ENCODE assay signal across 18 cellular contexts in genomic region chr20:50491168-50491567, GRCh38. TPM values are rescaled to one million over a fixed set of nuclear protein-coding genes. Genes with fewer than 3 reads are reported as not detected.
A peak's percentile ranks its signal among the peaks of the same experiment; 100 is the strongest.
DNase-seq lines count a peak whose midpoint lies in the region; ATAC-seq, FAIRE-seq and TF ChIP-seq lines count a peak whose summit lies in the region.
"Had no signal": no experiment of that assay in that cellular context is flagged by ENCODE, and none has a peak within 500 bp of the region (broad histone marks: within the 10 kb centered on the region; RNA-seq: fewer than 3 reads in every experiment).

No MANE protein-coding gene starts in this region.

- WGBS in liver: 62% methylated on average over 1 of the region's 1 CpG

- H3K36me3 ChIP-seq in endothelial cell of umbilical vein (ENCODE audit: control insufficient read depth in 2 of 2, extremely low read depth in 1 of 2, insufficient read depth in 2 of 2, low read length in 2 of 2): no peaks in the 10 kb centered on the region
- no peaks in the 10 kb centered on the region for H3K36me3 ChIP-seq in liver (ENCODE audit: control insufficient read depth in 4 of 4, insufficient read depth in 3 of 4, low read depth in 1 of 4, low read length in 3 of 4)
- H3K36me3 ChIP-seq: BLaER1 treated with 17β-estradiol and CSF1 and Interleukin-3, amounts not matched to agents 10 nM and 100 nM had no signal

- no peak overlapping the region for H3K27ac Mint-ChIP-seq in nephron progenitor cell
- H3K27ac Mint-ChIP-seq: CD4-positive, CD25-positive, alpha-beta regulatory T cell had no signal

- TF ChIP-seq RAD21 in liver (IDR thresholded peaks at IDR 0.05): no peak

- H3K9ac ChIP-seq in endothelial cell of umbilical vein (replicated peaks; ENCODE audit: extremely low read depth, insufficient read depth, low read length) (no peak overlapping the region), liver (ENCODE audit: low read depth in 1 of 2, low read length in 2 of 2) (no peak overlapping the region)
- H3K9ac ChIP-seq: BLaER1 treated with 17β-estradiol and CSF1 and Interleukin-3, amounts not matched to agents 10 nM and 100 nM had no signal

- CTCF ChIA-PET in endothelial cell of umbilical vein (lab: Charles Lee): interaction anchor here (0.7 to 1.7 kb wide), 5 partner anchors 22 to 79 kb away, joined by 3 to 4 read pairs (median 3); no protein-coding TSS in a partner anchor

- H3K79me2 ChIP-seq in endothelial cell of umbilical vein (ENCODE audit: control insufficient read depth, insufficient read depth, low read length): no peaks in the 10 kb centered on the region

- peak overlapping the region; percentile 43 for H3K4me2 ChIP-seq in endothelial cell of umbilical vein (ENCODE audit: insufficient read depth, low read length)

- H2AFZ ChIP-seq in endothelial cell of umbilical vein (ENCODE audit: low read depth, low read length): no peak overlapping the region

- POLR2A ChIA-PET in endothelial cell of umbilical vein (lab: Charles Lee): no interaction called here

- no peak overlapping the region for H3K27ac ChIP-seq in endothelial cell of umbilical vein (ENCODE audit: insufficient read depth, low read depth, low read length)
- H3K27ac ChIP-seq in liver (ENCODE audit: low read depth in 1 of 2, low read length in 2 of 2): no peak overlapping the region
- H3K27ac ChIP-seq: BLaER1 treated with 17β-estradiol and CSF1 and Interleukin-3, amounts not matched to agents 10 nM and 100 nM had no signal

- peaks cover under 1% of the 10 kb centered on the region for H3K9me3 Mint-ChIP-seq in nephron progenitor cell

- H3K4me3 Mint-ChIP-seq in nephron progenitor cell: no peak overlapping the region
- H3K4me3 Mint-ChIP-seq: CD4-positive, CD25-positive, alpha-beta regulatory T cell had no signal

- H3K27me3 ChIP-seq in endothelial cell of umbilical vein (ENCODE audit: control insufficient read depth in 2 of 2, insufficient read depth in 2 of 2, low read length in 2 of 2): no peaks in the 10 kb centered on the region
- no peaks in the 10 kb centered on the region for H3K27me3 ChIP-seq in liver (ENCODE audit: control insufficient read depth in 4 of 4, insufficient read depth in 4 of 4, low read length in 3 of 4)
- H3K27me3 ChIP-seq: BLaER1 treated with 17β-estradiol and CSF1 and Interleukin-3, amounts not matched to agents 10 nM and 100 nM had no signal

- peaks cover 12% of the 10 kb centered on the region for H3K4me1 ChIP-seq in endothelial cell of umbilical vein (ENCODE audit: control insufficient read depth, extremely low read depth, insufficient read depth, low read length)
- H3K4me1 ChIP-seq in liver (ENCODE audit: control insufficient read depth in 4 of 4, insufficient read depth in 4 of 4, low read length in 3 of 4): no peaks in the 10 kb centered on the region

- BruUV-seq in endothelial cell of umbilical vein (replicated peaks; lab: Mats Ljungman, UMichigan): no TSS peak

- no peaks in the 10 kb centered on the region for H4K20me1 ChIP-seq in endothelial cell of umbilical vein (replicated peaks; ENCODE audit: control insufficient read depth, extremely low read depth, insufficient read depth, low read length)
- H4K20me1 ChIP-seq: BLaER1 treated with 17β-estradiol and CSF1 and Interleukin-3, amounts not matched to agents 10 nM and 100 nM had no signal

- intact Hi-C loops in endothelial cell of umbilical vein (cut with micrococcal nuclease): loop anchor here (2.0 kb wide), 1 partner anchor 20 kb away; the partner anchor contains the start of gene PTPN1

- no peaks in the 10 kb centered on the region for H3K36me3 Mint-ChIP-seq in nephron progenitor cell (ENCODE audit: low read depth)
- H3K36me3 Mint-ChIP-seq: CD4-positive, CD25-positive, alpha-beta regulatory T cell had no signal

- DNase-seq in Daoy (ENCODE audit: low read depth) (peak; percentile 13), endothelial cell of umbilical vein (ENCODE audit: low read depth, low spot score) (no peak), nephron progenitor cell (no peak)
- DNase-seq in stimulated activated CD4-positive, alpha-beta T cell treated with anti-CD3 and anti-CD28 coated beads, Interleukin-4, amount 100 ng/mL, for 1 hour: no peak
- DNase-seq: 8988T; ACHN; Calu3; CD4-positive, CD25-positive, alpha-beta regulatory T cell; DMS 273 treated with DMSO at 0.1 percent for 48 hours; EL; HCEC 1CT had no signal

- ATAC-seq in GM21423 (IDR thresholded peaks at IDR 0.05; ENCODE audit: unreplicated experiment): no peak
- ATAC-seq in GM19455 (IDR thresholded peaks at IDR 0.05; ENCODE audit: unreplicated experiment): no peak

- peaks cover 20% of the 10 kb centered on the region for H3K27me3 Mint-ChIP-seq in nephron progenitor cell (ENCODE audit: low read depth, poor library complexity)

- no peak for FAIRE-seq in endothelial cell of umbilical vein (lab: Jason Lieb, UNC)
- FAIRE-seq: G401.6, GM12891 had no signal

- H3K9me3 ChIP-seq in endothelial cell of umbilical vein (replicated peaks; ENCODE audit: control insufficient read depth, insufficient read depth, low read length) (no peaks in the 10 kb centered on the region), liver (ENCODE audit: control insufficient read depth in 4 of 4, low read length in 3 of 4) (no peaks in the 10 kb centered on the region)

- dilution Hi-C loops in endothelial cell of umbilical vein (cut with MboI; ENCODE audit: extremely low pct_ligation_motif_present, low sequenced_read_pairs): no loop called here

- peaks cover 6% of the 10 kb centered on the region for H3K4me1 Mint-ChIP-seq in nephron progenitor cell
- H3K4me1 Mint-ChIP-seq: CD4-positive, CD25-positive, alpha-beta regulatory T cell had no signal

- TF ChIP-seq CTCF in endothelial cell of umbilical vein (IDR thresholded peaks at IDR 0.05; ENCODE audit: extremely low read depth in 1 of 2, insufficient read depth in 1 of 2, low read depth in 1 of 2, low read length in 2 of 2): no peak
- no peak for TF ChIP-seq CTCF in liver (IDR thresholded peaks at IDR 0.05; ENCODE audit: low read depth, low read length, missing input control)
- TF ChIP-seq CTCF in nephron progenitor cell (IDR thresholded peaks at IDR 0.05): no peak

- TF ChIP-seq POLR2A in endothelial cell of umbilical vein (IDR thresholded peaks at IDR 0.05; ENCODE audit: low read depth, low read length): no peak

- no peaks in the 10 kb centered on the region for H3K9me1 ChIP-seq in endothelial cell of umbilical vein (replicated peaks; ENCODE audit: control insufficient read depth, extremely low read depth, insufficient read depth, low read length)

- H3K4me3 ChIP-seq in endothelial cell of umbilical vein (replicated peaks in 1 of 3; ENCODE audit: insufficient read depth in 1 of 3, low read depth in 1 of 3, low read length in 3 of 3) (no peak overlapping the region), liver (ENCODE audit: low read depth in 1 of 3, low read length in 3 of 3) (no peak overlapping the region)
- H3K4me3 ChIP-seq: BLaER1 treated with 17β-estradiol and CSF1 and Interleukin-3, amounts not matched to agents 10 nM and 100 nM had no signal

TF ChIP-seq in PFSK-1, 5 proteins besides CTCF, POLR2A, EP300 and RAD21 (continues in another document):
- TF ChIP-seq TAF1 (IDR thresholded peaks at IDR 0.05; ENCODE audit: borderline replicate concordance, insufficient read depth, low read length): no peak

TF ChIP-seq in endothelial cell of umbilical vein, 7 proteins besides CTCF, POLR2A, EP300 and RAD21:
- TF ChIP-seq FOS (IDR thresholded peaks at IDR 0.05; ENCODE audit: borderline replicate concordance, insufficient read depth, low read length): peak; percentile 19
- peak; percentile 46 for TF ChIP-seq POLR2AphosphoS5 (IDR thresholded peaks at IDR 0.05; ENCODE audit: insufficient read depth, low read depth, low read length)
- TF ChIP-seq MYC (IDR thresholded peaks at IDR 0.05; ENCODE audit: low read depth, low read length): no peak

TF ChIP-seq in liver, 16 proteins besides CTCF, POLR2A, EP300 and RAD21:
- no peak for TF ChIP-seq TAF1 (conservative IDR thresholded peaks at IDR 0.05)
- TF ChIP-seq NR2F2 (IDR thresholded peaks at IDR 0.05): peak; percentile 17

RNA-seq across cellular contexts. Expression of gene PTPN1, which starts 19.0 kb away (rescaled TPM):
- 32.2 and 33.4 TPM in 2 replicates for total RNA-seq in Daoy (2014; rRNA removed; shearing (Covaris generic))
- polyA plus RNA-seq in PFSK-1 (2012; ENCODE audit: insufficient read length, low read depth): 17.9 TPM
- total RNA-seq in endothelial cell of umbilical vein: 57.7 and 64.3 TPM in 2 replicates
- polyA plus RNA-seq in endothelial cell of umbilical vein: 38.9 and 41.1 TPM in 2 replicates
- 46.3 and 46.5 TPM in 2 replicates for polyA plus RNA-seq in endothelial cell of umbilical vein (2011; cell fraction: cytosol; rRNA removed)
- 67.9 and 82.7 TPM in 2 replicates for polyA plus RNA-seq in endothelial cell of umbilical vein (2011; cell fraction: nucleus; rRNA removed)
- polyA plus RNA-seq in endothelial cell of umbilical vein (2012): 54.6 and 69.0 TPM in 2 replicates
- 38.9 and 47.4 TPM in 2 replicates for polyA minus RNA-seq in endothelial cell of umbilical vein
- 14.3 TPM for polyA minus RNA-seq in endothelial cell of umbilical vein (2011; cell fraction: cytosol; rRNA and poly(A)+ RNA removed)
- polyA minus RNA-seq in endothelial cell of umbilical vein (2011; cell fraction: nucleus; rRNA and poly(A)+ RNA removed): 40.9 and 46.0 TPM in 2 replicates
- 1 to 10 TPM; 9.5 to 9.9 TPM for total RNA-seq in liver
- 10 to 100 TPM in 1 of 2 donors, 1 to 10 TPM in 1; 5.8 to 10.6 TPM for polyA plus RNA-seq in liver
